ENCODE assay signal across 8 cellular contexts in the genomic region with DNA sequence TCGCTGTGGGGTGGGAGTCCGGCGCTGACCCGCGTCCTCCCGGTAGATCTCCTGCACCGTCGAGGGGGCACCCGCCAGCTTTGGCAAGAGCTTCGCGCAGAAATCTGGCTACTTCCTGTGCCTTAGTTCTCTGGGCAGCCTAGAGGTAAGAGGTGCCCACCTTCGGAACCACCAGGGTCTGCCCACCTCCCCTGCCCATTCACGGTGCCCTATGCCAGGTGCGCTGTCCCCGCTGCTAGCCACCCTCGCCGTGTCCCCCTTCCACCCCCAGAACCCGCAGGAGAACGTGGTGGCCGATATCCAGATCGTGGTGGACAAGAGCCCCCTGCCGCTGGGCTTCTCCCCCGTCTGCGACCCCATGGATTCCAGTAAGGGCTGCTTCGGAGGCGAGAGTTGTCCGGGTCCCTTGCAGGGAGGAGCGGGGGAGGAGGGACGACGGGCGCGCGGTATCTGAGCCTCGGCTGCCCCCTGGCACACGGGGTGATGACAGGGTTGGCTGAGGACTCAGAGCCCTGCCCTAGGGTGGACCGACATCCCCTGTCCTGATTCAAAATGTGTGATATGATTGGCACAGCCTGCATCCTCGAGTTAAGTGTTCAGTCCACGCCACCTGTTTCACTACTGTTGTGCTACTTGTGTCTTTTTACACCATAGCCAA. TPM values are rescaled to one million over a fixed set of nuclear protein-coding genes. Genes with fewer than 3 reads are reported as not detected.
DNase-seq lines count a peak whose midpoint lies in the region; ATAC-seq, FAIRE-seq and TF ChIP-seq lines count a peak whose summit lies in the region.

No MANE protein-coding gene starts in this region.

- ATAC-seq in HG02759 (IDR thresholded peaks at IDR 0.05; ENCODE audit: unreplicated experiment), result peak; percentile 14
- peak; percentile 73 for ATAC-seq in Panc1
- no peak; the same call in 2 of the 3 replicates for ATAC-seq in K562
- no peak for ATAC-seq in GM19452 (IDR thresholded peaks at IDR 0.05; ENCODE audit: unreplicated experiment)

- intact Hi-C loops in Panc1 (cut with micrococcal nuclease; ENCODE audit: unreplicated experiment) (no loop called here), K562 (cut with micrococcal nuclease) (no loop called here)

- POLR2A ChIA-PET in Panc1 (lab: Charles Lee) (no interaction called here), K562 (lab: Yijun Ruan, JAX) (interaction anchor here (0.6 to 2.1 kb wide), 10 partner anchors 10 to 254 kb away, joined by 3 to 20 read pairs (median 4); a partner anchor contains a TSS)

- no peak for TF ChIP-seq EP300 in K562 (IDR thresholded peaks at IDR 0.05; ENCODE audit: low read length)

- H3K9me1 ChIP-seq in K562 (ENCODE audit: control insufficient read depth, insufficient read depth, low read length), result no peaks in the 10 kb centered on the region

- peak overlapping the region; percentile 71 to 95 for H3K9ac ChIP-seq in K562 (ENCODE audit: insufficient read depth in 1 of 2, low read depth in 2 of 2, low read length in 2 of 2)

- no peak for TF ChIP-seq POLR2A in K562 (conservative IDR thresholded peaks at IDR 0.05)

- H3K27ac ChIP-seq in Panc1 (ENCODE audit: low read length) (peak overlapping the region; percentile 84), K562 (ENCODE audit: extremely low read depth, low read depth, low read length) (peak overlapping the region; percentile 46; the same call in 1 of the 3 replicates)

- in situ Hi-C loops in Panc1 (cut with HindIII; ENCODE audit: low pct_unique_long_range_greater_than_20kb, low sequenced_read_pairs), result no loop called here
- in situ Hi-C loops in K562 (cut with MboI), result no loop called here

- CTCF ChIA-PET in Panc1 (lab: Charles Lee), result no interaction called here
- CTCF ChIA-PET in K562 (lab: Yijun Ruan, JAX; ENCODE audit: low intra/inter-chr PET ratio), result interaction anchor here (1.9 kb wide), 1 partner anchor 26 kb away, joined by 10 read pairs; a partner anchor contains a TSS

- TF ChIP-seq CTCF in Panc1 (IDR thresholded peaks at IDR 0.05), result no peak; the same call in 1 of the 2 replicates
- TF ChIP-seq CTCF in K562 (IDR thresholded peaks at IDR 0.05 in 2 of 3, conservative IDR thresholded peaks at IDR 0.05 in 1 of 3; ENCODE audit: insufficient read depth in 2 of 3, low read depth in 1 of 3, low read length in 3 of 3), result peak in 1 of 3 experiments; percentile 26; a peak in 2 of 6 replicates

- H3K4me3 ChIP-seq in Panc1 (ENCODE audit: low read depth in 2 of 2, low read length in 2 of 2) (peak overlapping the region; percentile 78), K562 (peak overlapping the region; percentile 70)

- peak; percentile 18 for DNase-seq in NCI-H2171 treated with DMSO at 0.1 percent for 48 hours (lab: John Stamatoyannopoulos, UW)
- DNase-seq in NCI-H2171 (lab: John Stamatoyannopoulos, UW), result no peak
- DNase-seq in Panc1 (ENCODE audit: low read depth, low spot score), result no peak
- peak; percentile 31 to 43 (median 34) for DNase-seq in K562 (ENCODE audit: extremely low read depth in 1 of 4, low spot score in 3 of 4)
- DNase-seq in islet precursor cell, result peak; percentile 56
- DNase-seq in stimulated activated CD4-positive, alpha-beta T cell treated with anti-CD3 and anti-CD28 coated beads, Interleukin-4, amount 100 ng/mL, for 1 hour, result peak; percentile 31

- FAIRE-seq in K562 (lab: Jason Lieb, UNC), result peak; percentile 11

- H4K20me1 ChIP-seq in K562 (replicated peaks; ENCODE audit: control insufficient read depth, insufficient read depth, low read length), result no peaks in the 10 kb centered on the region

- H3K27me3 ChIP-seq in Panc1 (ENCODE audit: control insufficient read depth, insufficient read depth, low read length) (no peaks in the 10 kb centered on the region), K562 (ENCODE audit: control insufficient read depth in 2 of 2, insufficient read depth in 2 of 2, low read length in 2 of 2) (no peaks in the 10 kb centered on the region)

- H3K4me1 ChIP-seq in Panc1 (ENCODE audit: control insufficient read depth, insufficient read depth, low read length) (peaks cover 6% of the 10 kb centered on the region; the same call in 1 of the 2 replicates), K562 (replicated peaks in 1 of 2; ENCODE audit: control insufficient read depth in 2 of 2, insufficient read depth in 2 of 2, low read length in 2 of 2) (peaks cover 9 to 32% of the 10 kb centered on the region in 2 experiments; a peak in 3 of 5 replicates)

- no TSS peak for BruUV-seq in Panc1 (replicated peaks; lab: Mats Ljungman, UMichigan)
- BruUV-seq in K562 (replicated peaks; lab: Mats Ljungman, UMichigan), result TSS peak; percentile 32

- WGBS in K562 (ENCODE audit: insufficient coverage, low coverage, missing lambda C conversion rate), result 7% methylated on average over 24 of the region's 38 CpGs

- peak overlapping the region; percentile 88 for H2AFZ ChIP-seq in K562 (ENCODE audit: low read depth, low read length)

- peak in 1 of 2 experiments; percentile 43; a peak in 2 of 4 replicates for TF ChIP-seq RAD21 in K562 (CRISPR knock-in tag; conservative IDR thresholded peaks at IDR 0.05 in 1 of 2, IDR thresholded peaks at IDR 0.05 in 1 of 2)

- peaks cover 6% of the 10 kb centered on the region; the same call in 2 of the 3 replicates for H3K79me2 ChIP-seq in K562 (ENCODE audit: control insufficient read depth, insufficient read depth, low read length)

- H3K4me2 ChIP-seq in K562 (ENCODE audit: insufficient read depth, low read length), result peak overlapping the region; percentile 87

- H3K9me3 ChIP-seq in Panc1 (ENCODE audit: control insufficient read depth, insufficient read depth, low read depth, low read length) (no peaks in the 10 kb centered on the region), K562 (replicated peaks; ENCODE audit: control insufficient read depth, insufficient read depth, low read depth, low read length) (no peaks in the 10 kb centered on the region)

- H3K36me3 ChIP-seq in Panc1 (ENCODE audit: control insufficient read depth, insufficient read depth, low read length), result no peaks in the 10 kb centered on the region; the same call in 1 of the 2 replicates
- peaks cover 4% of the 10 kb centered on the region; the same call in 1 of the 3 replicates for H3K36me3 ChIP-seq in K562 (ENCODE audit: control insufficient read depth, insufficient read depth, low read length)

RNA-seq across cellular contexts. Expression of a gene that starts 0.5 kb away (rescaled TPM):
- total RNA-seq in Panc1 (2021; ENCODE audit: unreplicated experiment), result 42.1 TPM
- 70.2 TPM for polyA plus RNA-seq in Panc1 (2012; ENCODE audit: insufficient read length)
- total RNA-seq in K562 (2011; cell fraction: chromatin; rRNA removed; ENCODE audit: low replicate concordance), result 25.5 and 71.2 TPM in 2 replicates
- total RNA-seq in K562 (2011; cell fraction: nucleolus; rRNA removed), result 47.4 and 53.0 TPM in 2 replicates
- 44.1 and 57.1 TPM in 2 replicates for total RNA-seq in K562 (2011; cell fraction: nucleoplasm; rRNA removed)
- 43.0 and 45.3 TPM in 2 replicates for total RNA-seq in K562 (2014; rRNA removed)
- total RNA-seq in K562 (2014; rRNA removed; fragmentation: Illumina TruSeq; extraction: Trizol), result 7.1 and 10.0 TPM in 2 replicates
- total RNA-seq in K562 (2015; rRNA removed; fragmentation: Illumina TruSeq; extraction: Trizol), result 21.1 and 22.8 TPM in 2 replicates
- total RNA-seq in K562 (2021), result 46.2 and 46.9 TPM in 2 replicates
- 22.4 and 28.1 TPM in 2 replicates for polyA plus RNA-seq in K562 (2011; rRNA removed)
- 36.6 and 75.2 TPM in 2 replicates for polyA plus RNA-seq in K562 (2011; cell fraction: cytosol; rRNA removed)
- 33.1 and 48.1 TPM in 2 replicates for polyA plus RNA-seq in K562 (2011; cell fraction: nucleus; rRNA removed)
- polyA plus RNA-seq in K562 (2012), result 26.7 and 60.7 TPM in 2 replicates
- 22.5 and 34.3 TPM in 2 replicates for polyA plus RNA-seq in K562 (2014; fragmentation: Illumina TruSeq; extraction: Trizol)
- polyA plus RNA-seq in K562 (2014; fragmentation: Nextera tagmentation; extraction: Ambion mirVana), result 1 to 10 TPM; 1.2 to 1.7 TPM
- 39.7 and 42.5 TPM in 2 replicates for polyA plus RNA-seq in K562 (2014; rRNA removed)
- 6.1 and 9.0 TPM in 2 replicates for polyA minus RNA-seq in K562 (2011; rRNA and poly(A)+ RNA removed)
- polyA minus RNA-seq in K562 (2011; cell fraction: cytosol; rRNA and poly(A)+ RNA removed), result 10.4 and 19.3 TPM in 2 replicates
- polyA minus RNA-seq in K562 (2011; cell fraction: nucleus; rRNA and poly(A)+ RNA removed), result 15.6 and 16.1 TPM in 2 replicates

RNA-seq across cellular contexts. Expression of a gene that starts 15.0 kb away (rescaled TPM):
- 11.8 TPM for total RNA-seq in Panc1 (2021; ENCODE audit: unreplicated experiment)
- 6.2 TPM for polyA plus RNA-seq in Panc1 (2012; ENCODE audit: insufficient read length)
- 47.5 and 109 TPM in 2 replicates for total RNA-seq in K562 (2011; cell fraction: chromatin; rRNA removed; ENCODE audit: low replicate concordance)
- 178 and 201 TPM in 2 replicates for total RNA-seq in K562 (2011; cell fraction: nucleolus; rRNA removed)
- total RNA-seq in K562 (2011; cell fraction: nucleoplasm; rRNA removed), result 126 and 143 TPM in 2 replicates
- 186 and 224 TPM in 2 replicates for total RNA-seq in K562 (2014; rRNA removed)
- total RNA-seq in K562 (2014; rRNA removed; fragmentation: Illumina TruSeq; extraction: Trizol), result 54.9 and 64.7 TPM in 2 replicates
- 126 and 129 TPM in 2 replicates for total RNA-seq in K562 (2015; rRNA removed; fragmentation: Illumina TruSeq; extraction: Trizol)
- 158 and 163 TPM in 2 replicates for total RNA-seq in K562 (2021)
- polyA plus RNA-seq in K562 (2011; rRNA removed), result 151 and 194 TPM in 2 replicates
- 219 and 256 TPM in 2 replicates for polyA plus RNA-seq in K562 (2011; cell fraction: cytosol; rRNA removed)
- 71.2 and 82.7 TPM in 2 replicates for polyA plus RNA-seq in K562 (2011; cell fraction: nucleus; rRNA removed)
- 232 and 263 TPM in 2 replicates for polyA plus RNA-seq in K562 (2012)
- polyA plus RNA-seq in K562 (2014; fragmentation: Illumina TruSeq; extraction: Trizol), result 135 and 166 TPM in 2 replicates
- polyA plus RNA-seq in K562 (2014; fragmentation: Nextera tagmentation; extraction: Ambion mirVana), result 10 to 100 TPM; 11.2 to 69.8 TPM
- polyA plus RNA-seq in K562 (2014; rRNA removed), result 232 and 241 TPM in 2 replicates
- 63.4 and 76.9 TPM in 2 replicates for polyA minus RNA-seq in K562 (2011; rRNA and poly(A)+ RNA removed)
- 39.6 and 74.5 TPM in 2 replicates for polyA minus RNA-seq in K562 (2011; cell fraction: cytosol; rRNA and poly(A)+ RNA removed)
- polyA minus RNA-seq in K562 (2011; cell fraction: nucleus; rRNA and poly(A)+ RNA removed), result 19.9 and 44.1 TPM in 2 replicates

RNA-seq across cellular contexts. Expression of a gene that starts 26.4 kb away (rescaled TPM):
- total RNA-seq in Panc1 (2021; ENCODE audit: unreplicated experiment), result 0.51 TPM
- polyA plus RNA-seq in Panc1 (2012; ENCODE audit: insufficient read length), result not detected
- 4.8 and 5.5 TPM in 2 replicates for total RNA-seq in K562 (2011; cell fraction: chromatin; rRNA removed; ENCODE audit: low replicate concordance)
- total RNA-seq in K562 (2011; cell fraction: nucleolus; rRNA removed), result 3.3 and 4.0 TPM in 2 replicates
- 4.5 and 6.3 TPM in 2 replicates for total RNA-seq in K562 (2011; cell fraction: nucleoplasm; rRNA removed)
- 0.37 and 1.3 TPM in 2 replicates for total RNA-seq in K562 (2014; rRNA removed)
- 0.18 and 0.22 TPM in 2 replicates for total RNA-seq in K562 (2014; rRNA removed; fragmentation: Illumina TruSeq; extraction: Trizol)
- 0.34 and 0.47 TPM in 2 replicates for total RNA-seq in K562 (2015; rRNA removed; fragmentation: Illumina TruSeq; extraction: Trizol)
- total RNA-seq in K562 (2021), result 0.31 and 0.76 TPM in 2 replicates
- 0.13 and 0.46 TPM in 2 replicates for polyA plus RNA-seq in K562 (2011; rRNA removed)
- polyA plus RNA-seq in K562 (2011; cell fraction: cytosol; rRNA removed), result 0.29 TPM in 1 of 2 replicates, not detected in the other
- 1.4 and 1.7 TPM in 2 replicates for polyA plus RNA-seq in K562 (2011; cell fraction: nucleus; rRNA removed)
- polyA plus RNA-seq in K562 (2012), result 0.31 and 0.60 TPM in 2 replicates
- 0.35 TPM in 1 of 2 replicates, not detected in the other for polyA plus RNA-seq in K562 (2014; fragmentation: Illumina TruSeq; extraction: Trizol)
- not detected for polyA plus RNA-seq in K562 (2014; fragmentation: Nextera tagmentation; extraction: Ambion mirVana)
- 0.43 and 0.72 TPM in 2 replicates for polyA plus RNA-seq in K562 (2014; rRNA removed)
- 0.53 TPM in 1 of 2 replicates, not detected in the other for polyA minus RNA-seq in K562 (2011; rRNA and poly(A)+ RNA removed)
- polyA minus RNA-seq in K562 (2011; cell fraction: cytosol; rRNA and poly(A)+ RNA removed), result not detected in 2 replicates
- polyA minus RNA-seq in K562 (2011; cell fraction: nucleus; rRNA and poly(A)+ RNA removed), result 0.56 and 1.3 TPM in 2 replicates

RNA-seq across cellular contexts. Expression of a gene that starts 28.1 kb away (rescaled TPM):
- total RNA-seq in Panc1 (2021; ENCODE audit: unreplicated experiment) (0.39 TPM), K562 (2014; rRNA removed) (not detected in 2 replicates), K562 (2014; rRNA removed; fragmentation: Illumina TruSeq; extraction: Trizol) (not detected in 2 replicates), K562 (2015; rRNA removed; fragmentation: Illumina TruSeq; extraction: Trizol) (not detected in 2 replicates), K562 (2021) (not detected in 2 replicates)
- polyA plus RNA-seq in Panc1 (2012; ENCODE audit: insufficient read length), result 0.71 TPM
- total RNA-seq in K562 (2011; cell fraction: chromatin; rRNA removed; ENCODE audit: low replicate concordance), result 0.62 TPM in 1 of 2 replicates, not detected in the other
- total RNA-seq in K562 (2011; cell fraction: nucleolus; rRNA removed), result 0.26 TPM in 1 of 2 replicates, not detected in the other
- 0.22 TPM in 1 of 2 replicates, not detected in the other for total RNA-seq in K562 (2011; cell fraction: nucleoplasm; rRNA removed)
- polyA plus RNA-seq in K562 (2011; rRNA removed) (0.15 and 0.35 TPM in 2 replicates), K562 (2014; fragmentation: Illumina TruSeq; extraction: Trizol) (not detected in 2 replicates), K562 (2014; fragmentation: Nextera tagmentation; extraction: Ambion mirVana) (under 1 TPM in 1 of 2 experiments, not detected in 1; 0.06 TPM), K562 (2014; rRNA removed) (not detected in 2 replicates)
- 0.10 and 0.18 TPM in 2 replicates for polyA plus RNA-seq in K562 (2011; cell fraction: cytosol; rRNA removed)
- polyA plus RNA-seq in K562 (2011; cell fraction: nucleus; rRNA removed), result 0.18 and 0.28 TPM in 2 replicates
- 0.12 TPM in 1 of 2 replicates, not detected in the other for polyA plus RNA-seq in K562 (2012)
- not detected in 2 replicates for polyA minus RNA-seq in K562 (2011; rRNA and poly(A)+ RNA removed)
- polyA minus RNA-seq in K562 (2011; cell fraction: cytosol; rRNA and poly(A)+ RNA removed), result not detected in 2 replicates
- 0.22 and 0.27 TPM in 2 replicates for polyA minus RNA-seq in K562 (2011; cell fraction: nucleus; rRNA and poly(A)+ RNA removed)

RNA-seq across cellular contexts. Expression of a gene that starts 40.3 kb away (rescaled TPM):
- not detected for total RNA-seq in Panc1 (2021; ENCODE audit: unreplicated experiment)
- polyA plus RNA-seq in Panc1 (2012; ENCODE audit: insufficient read length), result not detected
- total RNA-seq in K562 (2011; cell fraction: chromatin; rRNA removed; ENCODE audit: low replicate concordance), result not detected in 2 replicates
- not detected in 2 replicates for total RNA-seq in K562 (2011; cell fraction: nucleolus; rRNA removed)
- not detected in 2 replicates for total RNA-seq in K562 (2011; cell fraction: nucleoplasm; rRNA removed)
- total RNA-seq in K562 (2014; rRNA removed), result not detected in 2 replicates
- not detected in 2 replicates for total RNA-seq in K562 (2014; rRNA removed; fragmentation: Illumina TruSeq; extraction: Trizol)
- not detected in 2 replicates for total RNA-seq in K562 (2015; rRNA removed; fragmentation: Illumina TruSeq; extraction: Trizol)
- total RNA-seq in K562 (2021), result not detected in 2 replicates
- not detected in 2 replicates for polyA plus RNA-seq in K562 (2011; rRNA removed)
- not detected in 2 replicates for polyA plus RNA-seq in K562 (2011; cell fraction: cytosol; rRNA removed)
- polyA plus RNA-seq in K562 (2011; cell fraction: nucleus; rRNA removed), result not detected in 2 replicates
- polyA plus RNA-seq in K562 (2012), result not detected in 2 replicates
- polyA plus RNA-seq in K562 (2014; fragmentation: Illumina TruSeq; extraction: Trizol), result not detected in 2 replicates
- not detected for polyA plus RNA-seq in K562 (2014; fragmentation: Nextera tagmentation; extraction: Ambion mirVana)
- not detected in 2 replicates for polyA plus RNA-seq in K562 (2014; rRNA removed)
- polyA minus RNA-seq in K562 (2011; rRNA and poly(A)+ RNA removed), result not detected in 2 replicates
- not detected in 2 replicates for polyA minus RNA-seq in K562 (2011; cell fraction: cytosol; rRNA and poly(A)+ RNA removed)
- polyA minus RNA-seq in K562 (2011; cell fraction: nucleus; rRNA and poly(A)+ RNA removed), result not detected in 2 replicates

Comparison
In these comparisons a context has a peak if more than half of its experiments do, and no peak if none do; other contexts are left out.
1. DNase-seq: peak in NCI-H2171 treated with DMSO at 0.1 percent for 48 hours (single experiment), K562 (4 of 4), islet precursor cell (single experiment) and stimulated activated CD4-positive, alpha-beta T cell treated with anti-CD3 and anti-CD28 coated beads, Interleukin-4, amount 100 ng/mL, for 1 hour (single experiment); none in NCI-H2171 (single experiment) and Panc1 (single experiment).
2. ATAC-seq: peak in HG02759 (single experiment) and Panc1 (single experiment); none in K562 (single experiment) and GM19452 (single experiment).